In the genomic region with DNA sequence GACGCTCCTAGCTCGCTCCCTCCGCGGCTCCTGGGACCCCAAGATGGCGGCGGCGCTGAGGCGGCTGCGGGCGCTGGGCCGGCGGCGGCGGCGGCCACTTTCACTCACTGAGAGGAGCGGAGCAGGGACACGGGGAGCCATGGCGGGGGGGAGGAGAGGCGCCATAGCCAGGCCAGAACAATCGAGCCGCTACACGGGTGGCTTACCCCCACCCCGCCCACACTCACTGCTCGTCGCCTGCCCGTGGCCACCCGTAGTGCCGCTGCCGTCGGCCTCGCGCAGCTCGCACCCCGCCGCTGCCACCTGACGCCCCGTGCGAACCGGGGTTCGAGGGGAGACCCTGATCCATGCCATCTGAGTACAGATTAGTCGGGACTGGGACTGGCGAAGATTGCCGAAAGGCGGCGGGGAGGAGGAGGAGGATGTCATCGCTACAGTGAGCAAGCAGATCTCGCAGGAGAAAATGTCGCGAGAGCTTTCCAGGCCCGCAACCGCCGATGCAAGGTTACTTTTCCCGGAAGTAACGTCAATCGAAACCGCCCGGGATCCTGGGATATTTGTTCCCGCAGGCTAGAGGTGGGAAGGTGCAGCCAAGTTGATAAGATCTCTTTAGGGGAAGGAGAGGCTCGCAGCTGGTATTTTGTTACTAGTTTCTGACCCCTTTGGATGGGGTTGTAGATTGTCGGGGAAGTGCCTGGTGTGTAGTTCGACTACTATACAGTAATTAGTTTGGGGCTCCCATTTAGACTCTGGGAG, we compare ENCODE assay signal across 8 cellular contexts. TPM values are rescaled to one million over a fixed set of nuclear protein-coding genes. Genes with fewer than 3 reads are reported as not detected.
DNase-seq lines count a peak whose midpoint lies in the region; ATAC-seq and TF ChIP-seq lines count a peak whose summit lies in the region.

A gene with protein sequence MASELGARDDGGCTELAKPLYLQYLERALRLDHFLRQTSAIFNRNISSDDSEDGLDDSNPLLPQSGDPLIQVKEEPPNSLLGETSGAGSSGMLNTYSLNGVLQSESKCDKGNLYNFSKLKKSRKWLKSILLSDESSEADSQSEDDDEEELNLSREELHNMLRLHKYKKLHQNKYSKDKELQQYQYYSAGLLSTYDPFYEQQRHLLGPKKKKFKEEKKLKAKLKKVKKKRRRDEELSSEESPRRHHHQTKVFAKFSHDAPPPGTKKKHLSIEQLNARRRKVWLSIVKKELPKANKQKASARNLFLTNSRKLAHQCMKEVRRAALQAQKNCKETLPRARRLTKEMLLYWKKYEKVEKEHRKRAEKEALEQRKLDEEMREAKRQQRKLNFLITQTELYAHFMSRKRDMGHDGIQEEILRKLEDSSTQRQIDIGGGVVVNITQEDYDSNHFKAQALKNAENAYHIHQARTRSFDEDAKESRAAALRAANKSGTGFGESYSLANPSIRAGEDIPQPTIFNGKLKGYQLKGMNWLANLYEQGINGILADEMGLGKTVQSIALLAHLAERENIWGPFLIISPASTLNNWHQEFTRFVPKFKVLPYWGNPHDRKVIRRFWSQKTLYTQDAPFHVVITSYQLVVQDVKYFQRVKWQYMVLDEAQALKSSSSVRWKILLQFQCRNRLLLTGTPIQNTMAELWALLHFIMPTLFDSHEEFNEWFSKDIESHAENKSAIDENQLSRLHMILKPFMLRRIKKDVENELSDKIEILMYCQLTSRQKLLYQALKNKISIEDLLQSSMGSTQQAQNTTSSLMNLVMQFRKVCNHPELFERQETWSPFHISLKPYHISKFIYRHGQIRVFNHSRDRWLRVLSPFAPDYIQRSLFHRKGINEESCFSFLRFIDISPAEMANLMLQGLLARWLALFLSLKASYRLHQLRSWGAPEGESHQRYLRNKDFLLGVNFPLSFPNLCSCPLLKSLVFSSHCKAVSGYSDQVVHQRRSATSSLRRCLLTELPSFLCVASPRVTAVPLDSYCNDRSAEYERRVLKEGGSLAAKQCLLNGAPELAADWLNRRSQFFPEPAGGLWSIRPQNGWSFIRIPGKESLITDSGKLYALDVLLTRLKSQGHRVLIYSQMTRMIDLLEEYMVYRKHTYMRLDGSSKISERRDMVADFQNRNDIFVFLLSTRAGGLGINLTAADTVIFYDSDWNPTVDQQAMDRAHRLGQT (N-terminal part only) (minus strand): TSS at position 165 of the 756 bp plus-strand sequence. CDS start 19,970 bp downstream, outside the sequence.

- H3K27ac Mint-ChIP-seq in activated naive CD8-positive, alpha-beta T cell, result peak within 1 kb of the TSS; percentile 100
- H3K27ac Mint-ChIP-seq in glutamatergic neuron (ENCODE audit: unreplicated experiment), result peak within 1 kb of the TSS; percentile 93

- H3K79me2 ChIP-seq in osteoblast (ENCODE audit: insufficient read depth, low read length), result peaks cover 51% of the 10 kb centered on the region

- H3K4me1 ChIP-seq in osteoblast (ENCODE audit: insufficient read depth, low read length) (peaks cover 10% of the 10 kb centered on the region), thoracic aorta (ENCODE audit: control insufficient read depth in 1 of 2, low read depth in 2 of 2) (peaks cover 8 to 32% of the 10 kb centered on the region in 2 donors)

- TF ChIP-seq CTCF in GM06990 (IDR thresholded peaks at IDR 0.05; ENCODE audit: insufficient read depth, low read length, poor library complexity, severe bottlenecking) (no peak), glutamatergic neuron (IDR thresholded peaks at IDR 0.05; ENCODE audit: partially characterized antibody, unreplicated experiment) (no peak), osteoblast (IDR thresholded peaks at IDR 0.05; ENCODE audit: extremely low read depth, low read depth, low read length) (no peak), thoracic aorta (IDR thresholded peaks at IDR 0.05) (no peak)

- peak; percentile 71 for ATAC-seq in HG02610 (IDR thresholded peaks at IDR 0.05; ENCODE audit: unreplicated experiment)
- ATAC-seq in thoracic aorta (ENCODE audit: insufficient number of reproducible peaks, low FRiP score, low read depth), result peak; percentile 98

- H3K27me3 Mint-ChIP-seq in activated naive CD8-positive, alpha-beta T cell, result no peaks in the 10 kb centered on the region
- H3K27me3 Mint-ChIP-seq in glutamatergic neuron (ENCODE audit: unreplicated experiment), result no peaks in the 10 kb centered on the region

- H3K27ac ChIP-seq in osteoblast (ENCODE audit: low read depth, low read length) (peak within 1 kb of the TSS; percentile 99), thoracic aorta (peak within 1 kb of the TSS; percentile 92 to 99)

- H4K20me1 ChIP-seq in osteoblast (ENCODE audit: insufficient read depth, low read length), result no peaks in the 10 kb centered on the region

- H3K4me3 Mint-ChIP-seq in activated naive CD8-positive, alpha-beta T cell, result peak within 1 kb of the TSS; percentile 95
- peak within 1 kb of the TSS; percentile 95 for H3K4me3 Mint-ChIP-seq in glutamatergic neuron (ENCODE audit: unreplicated experiment)

- H2AFZ ChIP-seq in osteoblast (ENCODE audit: low read length), result peak within 1 kb of the TSS; percentile 87

- no peaks in the 10 kb centered on the region for H3K36me3 Mint-ChIP-seq in activated naive CD8-positive, alpha-beta T cell
- H3K36me3 Mint-ChIP-seq in glutamatergic neuron (ENCODE audit: unreplicated experiment), result no peaks in the 10 kb centered on the region

- no peaks in the 10 kb centered on the region for H3K9me3 Mint-ChIP-seq in activated naive CD8-positive, alpha-beta T cell (ENCODE audit: low read depth)
- peaks cover 5% of the 10 kb centered on the region for H3K9me3 Mint-ChIP-seq in glutamatergic neuron (ENCODE audit: unreplicated experiment)

- H3K4me3 ChIP-seq in GM06990 (replicated peaks; ENCODE audit: low read depth, low read length) (peak within 1 kb of the TSS; percentile 91), osteoblast (ENCODE audit: insufficient read depth, low read length) (peak within 1 kb of the TSS; percentile 100), thoracic aorta (peak within 1 kb of the TSS; percentile 80)

- H3K27me3 ChIP-seq in GM06990 (replicated peaks; ENCODE audit: control insufficient read depth, insufficient read depth, low read length) (no peaks in the 10 kb centered on the region), osteoblast (ENCODE audit: insufficient read depth, low read length) (no peaks in the 10 kb centered on the region), thoracic aorta (replicated peaks; ENCODE audit: insufficient read depth) (no peaks in the 10 kb centered on the region)

- H3K4me2 ChIP-seq in osteoblast (ENCODE audit: insufficient read depth, low read length), result peak within 1 kb of the TSS; percentile 95

- H3K36me3 ChIP-seq in GM06990 (ENCODE audit: control insufficient read depth, insufficient read depth, low read length) (peaks cover 3% of the 10 kb centered on the region), osteoblast (ENCODE audit: insufficient read depth, low read length) (peaks cover 4% of the 10 kb centered on the region), thoracic aorta (no peaks in the 10 kb centered on the region)

- peaks cover 28% of the 10 kb centered on the region for H3K4me1 Mint-ChIP-seq in activated naive CD8-positive, alpha-beta T cell (ENCODE audit: low read depth)
- H3K4me1 Mint-ChIP-seq in glutamatergic neuron (ENCODE audit: low read depth, unreplicated experiment), result peaks cover 3% of the 10 kb centered on the region

- peak; percentile 94 for DNase-seq in GM06990 (ENCODE audit: extremely low read depth, insufficient read length)
- DNase-seq in NCI-H1105 (lab: John Stamatoyannopoulos, UW), result peak; percentile 87
- peak; percentile 97 for DNase-seq in SKM-1 treated with dmso at 0.1 percent for 144 hours (lab: John Stamatoyannopoulos, UW; ENCODE audit: unreplicated experiment)
- peak; percentile 98 for DNase-seq in glutamatergic neuron
- peak; percentile 97 for DNase-seq in osteoblast (ENCODE audit: insufficient read length, low spot score, missing footprints)
- peak; percentile 93 for DNase-seq in thoracic aorta (ENCODE audit: low spot score)

- H3K9me3 ChIP-seq in osteoblast (ENCODE audit: low read depth, low read length) (no peaks in the 10 kb centered on the region), thoracic aorta (no peaks in the 10 kb centered on the region)

RNA-seq across cellular contexts. Expression of the gene that starts here (rescaled TPM):
- 20.4 TPM for total RNA-seq in glutamatergic neuron (ENCODE audit: unreplicated experiment)
- 23.5 and 28.0 TPM in 2 replicates for total RNA-seq in osteoblast
- 10 to 100 TPM; 27.2 to 64.4 TPM for total RNA-seq in thoracic aorta

Comparison
In these comparisons a context has a peak if more than half of its experiments do, and no peak if none do; other contexts are left out.
1. Peak in every context shown above with its lines: DNase-seq, ATAC-seq, H3K4me3 ChIP-seq and H3K27ac ChIP-seq.